ENCODE assay signal across 8 cellular contexts in genomic region chr2:106193491-106193976, GRCh38. TPM values are rescaled to one million over a fixed set of nuclear protein-coding genes. Genes with fewer than 3 reads are reported as not detected.
DNase-seq lines count a peak whose midpoint lies in the region; ATAC-seq lines count a peak whose summit lies in the region.

No MANE protein-coding gene starts in this region.

- peaks cover 5% of the 10 kb centered on the region for H3K27me3 Mint-ChIP-seq in IgD-negative memory B cell

- peaks cover 30 to 33% (median 31%) of the 10 kb centered on the region in 3 donors for H3K4me1 Mint-ChIP-seq in IgD-negative memory B cell

- peak overlapping the region in 2 of 3 donors; percentile 83 to 89 for H3K27ac Mint-ChIP-seq in IgD-negative memory B cell

- H3K36me3 Mint-ChIP-seq in IgD-negative memory B cell = peaks cover 5% of the 10 kb centered on the region

- DNase-seq in activated gamma-delta T cell treated with anti-CD3 and anti-CD28 coated beads, Interleukin-2, amount 50 U/mL, for 16 hours (ENCODE audit: low read depth) = peak; percentile 5
- DNase-seq in left cardiac atrium (peak; percentile 38), retina (peak; percentile 84), NCI-H2081 treated with DMSO at 0.1 percent for 48 hours (lab: John Stamatoyannopoulos, UW) (no peak), kidney tubule cell (ENCODE audit: low spot score) (no peak)

- peak overlapping the region; percentile 85 for H3K4me3 ChIP-seq in GM08714 (ENCODE audit: low read length)

- intact Hi-C loops in left cardiac atrium (cut with DNase I) = loop anchor here in 1 of 2 donors (5.0 kb wide), 1 partner anchor 76 kb away; no protein-coding TSS in a partner anchor

- H3K4me3 Mint-ChIP-seq in IgD-negative memory B cell = peak overlapping the region; percentile 85 to 97 (median 93)

- no peaks in the 10 kb centered on the region for H3K9me3 Mint-ChIP-seq in IgD-negative memory B cell

- ATAC-seq in GM21723 (IDR thresholded peaks at IDR 0.05; ENCODE audit: unreplicated experiment) (peak; percentile 44), left cardiac atrium (peak in 1 of 2 donors; percentile 40)

RNA-seq across cellular contexts. Expression of gene UXS1, which starts 0.6 kb away (rescaled TPM):
- polyA plus RNA-seq in IgD-negative memory B cell = 19.7 TPM
- 10 to 100 TPM; 25.7 to 27.6 TPM for total RNA-seq in left cardiac atrium

Comparison
In these comparisons a context has a peak if more than half of its experiments do, and no peak if none do; other contexts are left out.
1. DNase-seq: peak in activated gamma-delta T cell treated with anti-CD3 and anti-CD28 coated beads, Interleukin-2, amount 50 U/mL, for 16 hours (single experiment), left cardiac atrium (single experiment) and retina (single experiment); none in NCI-H2081 treated with DMSO at 0.1 percent for 48 hours (single experiment) and kidney tubule cell (single experiment).